8 cellular contexts compared by ENCODE assay signal in genomic region chr2:171086352-171087290, GRCh38.
DNase-seq lines count a peak whose midpoint lies in the region; ATAC-seq and TF ChIP-seq lines count a peak whose summit lies in the region.

No MANE protein-coding gene starts in this region.

- H3K4me3 Mint-ChIP-seq in progenitor cell of endocrine pancreas (ENCODE audit: low read depth), result no peak overlapping the region

- no peaks in the 10 kb centered on the region for H3K27me3 Mint-ChIP-seq in progenitor cell of endocrine pancreas

- DNase-seq in activated gamma-delta T cell treated with Interleukin-2 at 50 U/mL for 16 hours (peak; percentile 44), activated gamma-delta T cell (lab: John Stamatoyannopoulos, UW) (no peak), NCI-H82 (lab: John Stamatoyannopoulos, UW) (peak; percentile 76), activated T-helper 1 cell treated with Interleukin-2 at 50 U/mL for 16 hours (ENCODE audit: low read depth) (peak; percentile 12), foreskin melanocyte (peak; percentile 55), progenitor cell of endocrine pancreas (ENCODE audit: low spot score, unreplicated experiment) (no peak)

- no peak overlapping the region for H3K27ac Mint-ChIP-seq in progenitor cell of endocrine pancreas

- ATAC-seq in HG03457 (IDR thresholded peaks at IDR 0.05; ENCODE audit: unreplicated experiment), result no peak
- no peak for ATAC-seq in HG03135 (IDR thresholded peaks at IDR 0.05; ENCODE audit: unreplicated experiment)

- H3K4me1 Mint-ChIP-seq in progenitor cell of endocrine pancreas (ENCODE audit: low read depth), result peaks cover 25% of the 10 kb centered on the region

- peak; percentile 53 for TF ChIP-seq CTCF in progenitor cell of endocrine pancreas (IDR thresholded peaks at IDR 0.05; ENCODE audit: unreplicated experiment)

- peaks cover 3% of the 10 kb centered on the region for H3K36me3 Mint-ChIP-seq in progenitor cell of endocrine pancreas (ENCODE audit: insufficient read depth)

- no peaks in the 10 kb centered on the region for H3K9me3 Mint-ChIP-seq in progenitor cell of endocrine pancreas (ENCODE audit: low read depth)

Comparison
In these comparisons a context has a peak if more than half of its experiments do, and no peak if none do; other contexts are left out.
1. DNase-seq: peak in activated gamma-delta T cell treated with Interleukin-2 at 50 U/mL for 16 hours (single experiment), NCI-H82 (single experiment), activated T-helper 1 cell treated with Interleukin-2 at 50 U/mL for 16 hours (single experiment) and foreskin melanocyte (single experiment); none in activated gamma-delta T cell (single experiment) and progenitor cell of endocrine pancreas (single experiment).